ENCODE assay signal across 11 cellular contexts in the genomic region with DNA sequence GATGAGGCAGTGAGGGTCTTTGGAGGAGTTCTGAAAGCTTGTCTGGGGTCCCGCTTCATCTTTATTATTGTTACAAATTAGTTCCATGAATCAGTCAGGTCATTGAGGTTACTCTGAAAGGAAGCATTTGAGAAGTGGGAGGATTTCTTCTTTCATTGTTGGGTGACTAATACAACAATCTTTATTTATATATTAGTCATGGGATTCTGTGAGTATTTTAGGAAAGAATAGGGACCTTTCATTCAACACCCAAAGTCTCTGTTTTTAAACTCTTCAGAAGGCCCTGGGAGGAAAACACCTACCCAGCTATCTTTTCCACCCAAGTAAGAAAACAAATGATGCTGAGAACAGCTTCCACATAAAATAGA.
DNase-seq lines count a peak whose midpoint lies in the region; ATAC-seq, FAIRE-seq and TF ChIP-seq lines count a peak whose summit lies in the region.
"Had no signal": no experiment of that assay in that cellular context is flagged by ENCODE, and none has a peak within 500 bp of the region (broad histone marks: within the 10 kb centered on the region; RNA-seq: fewer than 3 reads in every experiment).

No MANE protein-coding gene starts in this region.

- peak overlapping the region; percentile 56 for H3K27ac ChIP-seq in muscle layer of duodenum (ENCODE audit: low read length)
- H3K27ac ChIP-seq: VCaP had no signal

- H3K36me3 ChIP-seq in bronchial epithelial cell (ENCODE audit: control insufficient read depth, insufficient read depth, low read length) (no peaks in the 10 kb centered on the region), muscle layer of duodenum (ENCODE audit: control insufficient read depth in 1 of 2, insufficient read depth in 2 of 2, low read length in 2 of 2) (peaks cover 0 to 8% of the 10 kb centered on the region in 2 donors)

- no peak for FAIRE-seq in bronchial epithelial cell (lab: Jason Lieb, UNC)

- H3K4me3 ChIP-seq in AG10803 (ENCODE audit: low read length) (no peak overlapping the region), bronchial epithelial cell (ENCODE audit: low read depth, low read length) (no peak overlapping the region), muscle layer of duodenum (ENCODE audit: low read depth in 1 of 2, low read length in 2 of 2) (no peak overlapping the region)

- ATAC-seq in GM21723 (IDR thresholded peaks at IDR 0.05; ENCODE audit: unreplicated experiment) (no peak), HG02798 (IDR thresholded peaks at IDR 0.05; ENCODE audit: poor library complexity, unreplicated experiment) (no peak)

- no peaks in the 10 kb centered on the region for H3K27me3 ChIP-seq in bronchial epithelial cell (ENCODE audit: control insufficient read depth, insufficient read depth, low read length)
- no peaks in the 10 kb centered on the region for H3K27me3 ChIP-seq in muscle layer of duodenum (ENCODE audit: low read depth, low read length)

- DNase-seq in AG10803 (ENCODE audit: low read depth) (peak; percentile 64), LoVo (ENCODE audit: low spot score) (peak; percentile 19), bronchial epithelial cell (ENCODE audit: low read depth) (peak; percentile 89), D341Med (ENCODE audit: low spot score) (no peak)
- DNase-seq in stimulated activated CD8-positive, alpha-beta memory T cell treated with anti-CD3 and anti-CD28 coated beads, Interleukin-4, amount 100 ng/mL, for 48 hours = no peak
- DNase-seq: central memory CD4-positive, alpha-beta T cell; NCI-H748 treated with DMSO at 0.1 percent for 48 hours had no signal

- H3K4me1 ChIP-seq in muscle layer of duodenum (ENCODE audit: control insufficient read depth in 1 of 2, insufficient read depth in 2 of 2, low read length in 2 of 2) = no peaks in the 10 kb centered on the region

- no peaks in the 10 kb centered on the region for H3K9me3 ChIP-seq in muscle layer of duodenum (ENCODE audit: control insufficient read depth in 1 of 2, low read length in 2 of 2)

- TF ChIP-seq CTCF in AG10803 (conservative IDR thresholded peaks at IDR 0.05; ENCODE audit: low read length) = no peak
- no peak for TF ChIP-seq CTCF in bronchial epithelial cell (IDR thresholded peaks at IDR 0.05; ENCODE audit: insufficient read depth, low read length, severe bottlenecking)

Comparison
In these comparisons a context has a peak if more than half of its experiments do, and no peak if none do; other contexts are left out.
1. DNase-seq: peak in AG10803 (single experiment), LoVo (single experiment) and bronchial epithelial cell (single experiment); none in D341Med (single experiment) and stimulated activated CD8-positive, alpha-beta memory T cell treated with anti-CD3 and anti-CD28 coated beads, Interleukin-4, amount 100 ng/mL, for 48 hours (single experiment).